In the genomic region with DNA sequence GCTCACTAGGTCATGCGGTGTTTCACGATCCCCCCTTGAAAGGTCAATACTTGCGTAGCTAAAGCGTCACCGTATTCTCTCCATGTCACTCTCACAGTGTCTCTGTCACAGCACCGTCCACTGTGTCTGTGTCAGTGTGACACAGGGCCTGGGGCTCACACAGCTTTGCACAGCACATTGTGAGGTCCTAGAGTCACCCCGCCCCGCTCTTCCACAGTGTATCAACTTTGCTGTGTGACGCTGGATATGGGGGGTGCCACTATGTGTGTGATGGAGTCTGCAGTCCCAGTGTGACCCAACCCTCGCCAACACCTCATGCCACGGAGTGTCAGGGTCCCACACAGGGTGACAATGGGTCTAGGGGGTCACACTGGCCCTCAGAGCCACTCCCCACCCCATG, we compare ENCODE assay signal across 8 cellular contexts. TPM values are rescaled to one million over a fixed set of nuclear protein-coding genes. Genes with fewer than 3 reads are reported as not detected.
A peak's percentile ranks its signal among the peaks of the same experiment; 100 is the strongest.
DNase-seq lines count a peak whose midpoint lies in the region; ATAC-seq and TF ChIP-seq lines count a peak whose summit lies in the region.

No MANE protein-coding gene starts in this region.

- intact Hi-C loops in A673 (cut with micrococcal nuclease; ENCODE audit: unreplicated experiment), result no loop called here

- DNase-seq in A673 (ENCODE audit: low spot score) (no peak), LNCaP clone FGC (ENCODE audit: low read depth) (no peak), epithelial cell of esophagus (ENCODE audit: low read depth) (no peak), DMS53 (lab: John Stamatoyannopoulos, UW) (no peak), NCI-H146 treated with DMSO at 0.1 percent for 48 hours (lab: John Stamatoyannopoulos, UW; ENCODE audit: unreplicated experiment) (no peak), left lobe of liver (ENCODE audit: low spot score) (no peak)
- no peak for DNase-seq in natural killer cell treated with Interleukin-12 subunit alpha and Interleukin-12 subunit beta and Interleukin-15 and Interleukin-18, amount 100 ng/mL, for 72 hours (ENCODE audit: low spot score)

- H3K4me1 Mint-ChIP-seq in natural killer cell treated with Interleukin-12 subunit alpha and Interleukin-12 subunit beta and Interleukin-15 and Interleukin-18, amount 100 ng/mL, for 72 hours (ENCODE audit: low read depth in 2 of 2), result peaks cover 9 to 16% of the 10 kb centered on the region in 2 donors

- H3K36me3 ChIP-seq in A673 (ENCODE audit: insufficient read depth, low read length, poor library complexity, severe bottlenecking), result no peaks in the 10 kb centered on the region

- no peaks in the 10 kb centered on the region for H3K9me3 Mint-ChIP-seq in natural killer cell treated with Interleukin-12 subunit alpha and Interleukin-12 subunit beta and Interleukin-15 and Interleukin-18, amount 100 ng/mL, for 72 hours

- H3K9me3 ChIP-seq in A673 (ENCODE audit: low read depth, low read length, poor library complexity, severe bottlenecking), result no peaks in the 10 kb centered on the region

- no peak overlapping the region for H3K27ac ChIP-seq in A673 (ENCODE audit: low read depth, low read length, poor library complexity, severe bottlenecking)

- CTCF ChIA-PET in A673 (lab: Charles Lee), result no interaction called here

- no TSS peak for BruUV-seq in A673 (replicated peaks; lab: Mats Ljungman, UMichigan)

- H3K36me3 Mint-ChIP-seq in natural killer cell treated with Interleukin-12 subunit alpha and Interleukin-12 subunit beta and Interleukin-15 and Interleukin-18, amount 100 ng/mL, for 72 hours, result no peaks in the 10 kb centered on the region

- ATAC-seq in natural killer cell treated with Interleukin-12 subunit alpha and Interleukin-12 subunit beta and Interleukin-15 and Interleukin-18, amount 100 ng/mL, for 72 hours, result peak in 1 of 2 donors; percentile 2
- no peak for ATAC-seq in HG02678 (IDR thresholded peaks at IDR 0.05; ENCODE audit: unreplicated experiment)
- ATAC-seq in left lobe of liver, result no peak

- H3K27me3 Mint-ChIP-seq in natural killer cell treated with Interleukin-12 subunit alpha and Interleukin-12 subunit beta and Interleukin-15 and Interleukin-18, amount 100 ng/mL, for 72 hours, result peaks cover 37 to 62% of the 10 kb centered on the region in 2 donors

- peak overlapping the region; percentile 9 for H3K4me3 Mint-ChIP-seq in natural killer cell treated with Interleukin-12 subunit alpha and Interleukin-12 subunit beta and Interleukin-15 and Interleukin-18, amount 100 ng/mL, for 72 hours

- POLR2A ChIA-PET in A673 (lab: Charles Lee; ENCODE audit: low non-redundant PET), result no interaction called here

- H3K4me3 ChIP-seq in A673 (ENCODE audit: low read depth, low read length, poor library complexity, severe bottlenecking), result peak overlapping the region; percentile 46
- H3K4me3 ChIP-seq in LNCaP clone FGC (ENCODE audit: low read depth, low read length), result peak overlapping the region; percentile 47
- H3K4me3 ChIP-seq in epithelial cell of esophagus (ENCODE audit: low read length), result peak overlapping the region; percentile 34

- H3K27me3 ChIP-seq in A673 (replicated peaks; ENCODE audit: insufficient read depth, low read depth, low read length, poor library complexity), result no peaks in the 10 kb centered on the region

- no peak for TF ChIP-seq CTCF in A673 (conservative IDR thresholded peaks at IDR 0.05; ENCODE audit: low read depth, low read length)
- TF ChIP-seq CTCF in LNCaP clone FGC (IDR thresholded peaks at IDR 0.05; ENCODE audit: control insufficient read depth, extremely low read depth, insufficient read depth), result no peak
- no peak for TF ChIP-seq CTCF in epithelial cell of esophagus (IDR thresholded peaks at IDR 0.05; ENCODE audit: insufficient read depth, low read depth, low read length, missing control alignments)

- H3K4me1 ChIP-seq in A673 (ENCODE audit: insufficient read depth, low read length, poor library complexity, severe bottlenecking), result no peaks in the 10 kb centered on the region

- H3K27ac Mint-ChIP-seq in natural killer cell treated with Interleukin-12 subunit alpha and Interleukin-12 subunit beta and Interleukin-15 and Interleukin-18, amount 100 ng/mL, for 72 hours, result no peak overlapping the region

RNA-seq across cellular contexts. Expression of a gene that starts 0.6 kb away (rescaled TPM):
- total RNA-seq in A673 (2021) (0.52 and 2.0 TPM in 2 replicates), left lobe of liver (0.23 TPM)
- not detected for total RNA-seq in natural killer cell treated with Interleukin-12 subunit alpha and Interleukin-12 subunit beta and Interleukin-15 and Interleukin-18, amount 100 ng/mL, for 72 hours
